1 cellular context compared by ENCODE assay signal in the genomic region with DNA sequence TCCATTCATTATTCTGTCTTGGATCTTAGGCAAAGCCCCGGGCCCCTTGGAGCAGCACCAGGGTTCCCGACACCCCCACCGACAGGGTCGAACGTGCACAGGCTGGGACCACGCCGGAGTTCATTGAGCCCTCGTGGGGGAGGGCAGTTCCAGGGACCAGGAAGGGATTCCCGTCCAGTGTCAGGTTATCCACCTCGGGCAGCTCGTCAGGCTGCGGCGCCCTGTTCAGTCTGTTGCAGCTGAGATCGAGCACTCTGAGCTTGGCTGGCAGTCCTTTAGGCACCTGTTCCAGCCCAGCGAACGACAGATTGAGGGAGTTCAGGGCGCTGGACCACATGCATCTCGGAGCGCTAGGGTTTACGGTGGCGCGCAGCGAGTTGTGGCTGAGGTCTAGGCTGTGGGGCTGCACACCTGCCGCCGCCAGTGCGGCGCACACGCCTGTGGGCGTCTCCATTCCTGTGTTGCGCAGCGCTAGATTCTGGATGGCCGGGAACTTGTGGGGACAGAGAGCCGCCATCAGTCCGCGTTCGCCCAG.
TF ChIP-seq lines count a peak whose summit lies in the region.

No MANE protein-coding gene starts in this region.

TF ChIP-seq in GM12878, 131 proteins besides CTCF, POLR2A, EP300 and RAD21:
- TF ChIP-seq YY1 (IDR thresholded peaks at IDR 0.05; ENCODE audit: low read depth, low read length) (peak; percentile 24; the same call in 1 of the 2 replicates), ZNF274 (IDR thresholded peaks at IDR 0.05; ENCODE audit: insufficient read depth, insufficient read length) (no peak), ZBTB33 (IDR thresholded peaks at IDR 0.05) (no peak), MYC (IDR thresholded peaks at IDR 0.05; ENCODE audit: insufficient read depth, insufficient read length, insufficient replicate concordance, low read length, severe bottlenecking) (no peak), BCL3 (IDR thresholded peaks at IDR 0.05; ENCODE audit: borderline replicate concordance, insufficient read depth, low read depth, low read length, poor library complexity, severe bottlenecking) (no peak), TCF12 (IDR thresholded peaks at IDR 0.05; ENCODE audit: low read depth, low read length) (no peak), RUNX3 (IDR thresholded peaks at IDR 0.05; ENCODE audit: low read length) (no peak), TBL1XR1 (IDR thresholded peaks at IDR 0.05; ENCODE audit: low read depth, low read length) (no peak), ZNF207 (IDR thresholded peaks at IDR 0.05; ENCODE audit: borderline replicate concordance) (no peak), NFYA (IDR thresholded peaks at IDR 0.05; ENCODE audit: borderline replicate concordance, low read depth, low read length) (no peak), E4F1 (IDR thresholded peaks at IDR 0.05; ENCODE audit: borderline replicate concordance, partially characterized antibody) (no peak), ZNF687 (IDR thresholded peaks at IDR 0.05) (no peak), NR2C2 (IDR thresholded peaks at IDR 0.05; ENCODE audit: borderline replicate concordance, control insufficient read depth, insufficient read length, low read depth) (no peak), CBX3 (IDR thresholded peaks at IDR 0.05; ENCODE audit: borderline replicate concordance, low read depth) (no peak)
- TF ChIP-seq, protein P1, sequence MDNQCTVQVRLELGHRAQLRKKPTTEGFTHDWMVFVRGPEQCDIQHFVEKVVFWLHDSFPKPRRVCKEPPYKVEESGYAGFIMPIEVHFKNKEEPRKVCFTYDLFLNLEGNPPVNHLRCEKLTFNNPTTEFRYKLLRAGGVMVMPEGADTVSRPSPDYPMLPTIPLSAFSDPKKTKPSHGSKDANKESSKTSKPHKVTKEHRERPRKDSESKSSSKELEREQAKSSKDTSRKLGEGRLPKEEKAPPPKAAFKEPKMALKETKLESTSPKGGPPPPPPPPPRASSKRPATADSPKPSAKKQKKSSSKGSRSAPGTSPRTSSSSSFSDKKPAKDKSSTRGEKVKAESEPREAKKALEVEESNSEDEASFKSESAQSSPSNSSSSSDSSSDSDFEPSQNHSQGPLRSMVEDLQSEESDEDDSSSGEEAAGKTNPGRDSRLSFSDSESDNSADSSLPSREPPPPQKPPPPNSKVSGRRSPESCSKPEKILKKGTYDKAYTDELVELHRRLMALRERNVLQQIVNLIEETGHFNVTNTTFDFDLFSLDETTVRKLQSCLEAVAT (IDR thresholded peaks at IDR 0.05): 0 out of 2 replicates have a peak, but pooled peaks have one; percentile 27
- TF ChIP-seq, protein P2, sequence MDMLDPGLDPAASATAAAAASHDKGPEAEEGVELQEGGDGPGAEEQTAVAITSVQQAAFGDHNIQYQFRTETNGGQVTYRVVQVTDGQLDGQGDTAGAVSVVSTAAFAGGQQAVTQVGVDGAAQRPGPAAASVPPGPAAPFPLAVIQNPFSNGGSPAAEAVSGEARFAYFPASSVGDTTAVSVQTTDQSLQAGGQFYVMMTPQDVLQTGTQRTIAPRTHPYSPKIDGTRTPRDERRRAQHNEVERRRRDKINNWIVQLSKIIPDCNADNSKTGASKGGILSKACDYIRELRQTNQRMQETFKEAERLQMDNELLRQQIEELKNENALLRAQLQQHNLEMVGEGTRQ (IDR thresholded peaks at IDR 0.05; ENCODE audit: borderline replicate concordance, low read depth, low read length): no peak
